17 cellular contexts compared by ENCODE assay signal in genomic region chr6:119294984-119295383, GRCh38. TPM values are rescaled to one million over a fixed set of nuclear protein-coding genes. Genes with fewer than 3 reads are reported as not detected.
DNase-seq lines count a peak whose midpoint lies in the region; ATAC-seq and TF ChIP-seq lines count a peak whose summit lies in the region.
"Had no signal": no experiment of that assay in that cellular context is flagged by ENCODE, and none has a peak within 500 bp of the region (broad histone marks: within the 10 kb centered on the region; RNA-seq: fewer than 3 reads in every experiment).

No MANE protein-coding gene starts in this region.

- H3K4me1 ChIP-seq in MM.1S (ENCODE audit: low read length) (no peaks in the 10 kb centered on the region), H9 (ENCODE audit: insufficient read depth, low read length) (peaks cover 2% of the 10 kb centered on the region; the same call in 1 of the 2 replicates)

- H3K27me3 ChIP-seq in MM.1S (replicated peaks; ENCODE audit: insufficient read depth, low read length) (no peaks in the 10 kb centered on the region), H9 (ENCODE audit: insufficient read depth, low read length) (no peaks in the 10 kb centered on the region)
- H3K27me3 ChIP-seq: tibial artery had no signal

- intact Hi-C loops in activated T-helper 2 cell treated with anti-CD3 and anti-CD28 coated beads, Interferon-gamma antibody, Interleukin-2, Interleukin-4, amounts not matched to agents 10 μg/mL and 5 μg/mL and 100 μg/mL, durations not matched to agents 14 hours and 24 hours and 36 hours (cut with micrococcal nuclease): loop anchor here (1.0 kb wide), 1 partner anchor 19 kb away; no protein-coding TSS in a partner anchor

- H2BK12ac ChIP-seq in H9 (ENCODE audit: insufficient read length, low read depth, low read length): no peak overlapping the region

- ATAC-seq in GM18867 (IDR thresholded peaks at IDR 0.05; ENCODE audit: unreplicated experiment) (peak; percentile 75), GM21381 (IDR thresholded peaks at IDR 0.05; ENCODE audit: unreplicated experiment) (peak; percentile 70), HG03097 (IDR thresholded peaks at IDR 0.05; ENCODE audit: low FRiP score, unreplicated experiment) (peak; percentile 82)

- no peak overlapping the region for H3K23ac ChIP-seq in H9 (ENCODE audit: insufficient read length, low read depth, low read length)

- no peak overlapping the region for H2BK20ac ChIP-seq in H9 (ENCODE audit: low read depth, low read length, poor library complexity, severe bottlenecking)

- H2AK5ac ChIP-seq in H9 (ENCODE audit: insufficient read length, low read length): no peak overlapping the region

- peaks cover 33% of the 10 kb centered on the region for H3K4me1 Mint-ChIP-seq in activated T-helper 2 cell treated with anti-CD3 and anti-CD28 coated beads, Interferon-gamma antibody, Interleukin-2, Interleukin-4, amounts not matched to agents 10 μg/mL and 5 μg/mL and 100 μg/mL, durations not matched to agents 14 hours and 24 hours and 36 hours (ENCODE audit: low read depth)
- H3K4me1 Mint-ChIP-seq in H9: peaks cover 19 to 21% of the 10 kb centered on the region in 2 experiments

- H3K4me2 ChIP-seq in MM.1S (ENCODE audit: low read depth, low read length) (no peak overlapping the region), H9 (ENCODE audit: insufficient read depth, insufficient read length, low read length) (no peak overlapping the region)

- no peaks in the 10 kb centered on the region for H3F3A ChIP-seq in MM.1S (ENCODE audit: insufficient read depth, low read length)

- no peak overlapping the region for H4K5ac ChIP-seq in H9 (ENCODE audit: insufficient read length, low read depth, low read length)

- H3K9ac ChIP-seq in MM.1S (ENCODE audit: low read length) (no peak overlapping the region), H9 (ENCODE audit: extremely low read depth, insufficient read length, low read length) (no peak overlapping the region)

- no peaks in the 10 kb centered on the region for H3K9me3 Mint-ChIP-seq in activated T-helper 2 cell treated with anti-CD3 and anti-CD28 coated beads, Interferon-gamma antibody, Interleukin-2, Interleukin-4, amounts not matched to agents 10 μg/mL and 5 μg/mL and 100 μg/mL, durations not matched to agents 14 hours and 24 hours and 36 hours
- no peaks in the 10 kb centered on the region for H3K9me3 Mint-ChIP-seq in H9
- H3K9me3 Mint-ChIP-seq: CD4-positive, CD25-positive, alpha-beta regulatory T cell had no signal

- no peak overlapping the region for H4K8ac ChIP-seq in H9 (replicated peaks; ENCODE audit: insufficient read length, low read depth, low read length)

- no peak overlapping the region for H3T11ph ChIP-seq in H9 (ENCODE audit: low read length)

- H3K56ac ChIP-seq in H9 (ENCODE audit: insufficient read length, low read depth, low read length): no peak overlapping the region

- H3K4me3 Mint-ChIP-seq in activated T-helper 2 cell treated with anti-CD3 and anti-CD28 coated beads, Interferon-gamma antibody, Interleukin-2, Interleukin-4, amounts not matched to agents 10 μg/mL and 5 μg/mL and 100 μg/mL, durations not matched to agents 14 hours and 24 hours and 36 hours (ENCODE audit: low read depth): no peak overlapping the region
- H3K4me3 Mint-ChIP-seq in H9: no peak overlapping the region
- H3K4me3 Mint-ChIP-seq: CD4-positive, CD25-positive, alpha-beta regulatory T cell had no signal

- peaks cover 76% of the 10 kb centered on the region for H3K79me2 ChIP-seq in MM.1S (ENCODE audit: low read length)
- no peaks in the 10 kb centered on the region for H3K79me2 ChIP-seq in H9 (ENCODE audit: insufficient read depth, low read length)

- H2AFZ ChIP-seq in MM.1S (ENCODE audit: low read length) (no peak overlapping the region), H9 (ENCODE audit: low read length) (no peak overlapping the region)

- no peak overlapping the region for H3K4me3 ChIP-seq in MM.1S (ENCODE audit: low read length)
- H3K4me3 ChIP-seq: tibial artery had no signal

- H3K9me3 ChIP-seq in MM.1S (replicated peaks; ENCODE audit: insufficient read depth, low read length) (no peaks in the 10 kb centered on the region), H9 (ENCODE audit: control insufficient read depth, low read depth, low read length) (no peaks in the 10 kb centered on the region)
- H3K9me3 ChIP-seq: tibial artery had no signal

- no peaks in the 10 kb centered on the region for H3K9me2 ChIP-seq in MM.1S (replicated peaks; ENCODE audit: insufficient read depth, low read length)

- H3K79me1 ChIP-seq in H9 (ENCODE audit: insufficient read depth, low read depth, low read length, poor library complexity, severe bottlenecking): no peaks in the 10 kb centered on the region

- no peak overlapping the region for H2BK120ac ChIP-seq in H9 (ENCODE audit: low read depth, low read length, poor library complexity, severe bottlenecking)

- no peaks in the 10 kb centered on the region for H3K27me3 Mint-ChIP-seq in activated T-helper 2 cell treated with anti-CD3 and anti-CD28 coated beads, Interferon-gamma antibody, Interleukin-2, Interleukin-4, amounts not matched to agents 10 μg/mL and 5 μg/mL and 100 μg/mL, durations not matched to agents 14 hours and 24 hours and 36 hours (ENCODE audit: low read depth)
- no peaks in the 10 kb centered on the region for H3K27me3 Mint-ChIP-seq in H9 (ENCODE audit: low read depth)
- H3K27me3 Mint-ChIP-seq: CD4-positive, CD25-positive, alpha-beta regulatory T cell had no signal

- H2BK15ac ChIP-seq in H9 (ENCODE audit: low read depth, low read length): no peak overlapping the region

- H3K18ac ChIP-seq in H9 (ENCODE audit: insufficient read length, low read depth, low read length): no peak overlapping the region

- peak overlapping the region; percentile 65 for H3K27ac Mint-ChIP-seq in activated T-helper 2 cell treated with anti-CD3 and anti-CD28 coated beads, Interferon-gamma antibody, Interleukin-2, Interleukin-4, amounts not matched to agents 10 μg/mL and 5 μg/mL and 100 μg/mL, durations not matched to agents 14 hours and 24 hours and 36 hours
- H3K27ac Mint-ChIP-seq in H9: no peak overlapping the region
- H3K27ac Mint-ChIP-seq: CD4-positive, CD25-positive, alpha-beta regulatory T cell had no signal

- no CpG with 5 or more reads among the region's 4 CpGs for WGBS in H9 (ENCODE audit: extremely low coverage, insufficient read length, low lambda C conversion rate)

- peaks cover 3% of the 10 kb centered on the region; the same call in 1 of the 2 replicates for H3K36me3 ChIP-seq in MM.1S (replicated peaks; ENCODE audit: insufficient read depth, low read length)

- no peak overlapping the region for H2BK5ac ChIP-seq in H9 (ENCODE audit: insufficient read length, low read length)

- H3K4ac ChIP-seq in H9 (ENCODE audit: low read depth, low read length): no peak overlapping the region

- DNase-seq in activated T-helper 2 cell treated with anti-CD3 and anti-CD28 coated beads, Interferon-gamma antibody, Interleukin-2, Interleukin-4, amounts not matched to agents 10 μg/mL and 5 μg/mL and 100 μg/mL, durations not matched to agents 14 hours and 24 hours and 36 hours (ENCODE audit: low spot score): no peak
- no peak for DNase-seq in cortex of kidney (lab: John Stamatoyannopoulos, UW)
- DNase-seq in stimulated activated CD4-positive, alpha-beta T cell treated with anti-CD3 and anti-CD28 coated beads, Interleukin-2, amount 100 ng/mL, for 48 hours: no peak
- DNase-seq in MM.1S: no peak
- no peak for DNase-seq in H9
- DNase-seq: amniotic stem cell, dermis blood vessel endothelial cell, NCI-H1092, NCI-H510A treated with DMSO at 0.1 percent for 48 hours, occipital lobe, small intestine, T1000, tibial artery had no signal

- H3K14ac ChIP-seq in H9 (ENCODE audit: insufficient read depth, low read length): no peak overlapping the region

- no peaks in the 10 kb centered on the region for H3K23me2 ChIP-seq in H9 (ENCODE audit: insufficient read length, low read depth, low read length, poor library complexity, severe bottlenecking)

- H4K91ac ChIP-seq in H9 (ENCODE audit: insufficient read length, low read depth, low read length): no peak overlapping the region

- H3K36me3 Mint-ChIP-seq in activated T-helper 2 cell treated with anti-CD3 and anti-CD28 coated beads, Interferon-gamma antibody, Interleukin-2, Interleukin-4, amounts not matched to agents 10 μg/mL and 5 μg/mL and 100 μg/mL, durations not matched to agents 14 hours and 24 hours and 36 hours (ENCODE audit: low read depth): peaks cover 52% of the 10 kb centered on the region
- no peaks in the 10 kb centered on the region for H3K36me3 Mint-ChIP-seq in H9 (ENCODE audit: insufficient read depth in 1 of 3, low read depth in 3 of 3)

- H3K27ac ChIP-seq in MM.1S (ENCODE audit: low read length) (no peak overlapping the region), H9 (ENCODE audit: insufficient read length, low read depth, low read length) (no peak overlapping the region)
- H3K27ac ChIP-seq: tibial artery had no signal

- TF ChIP-seq CTCF in MM.1S (IDR thresholded peaks at IDR 0.05; ENCODE audit: low read length): no peak
- TF ChIP-seq CTCF in H9 (conservative IDR thresholded peaks at IDR 0.05): no peak

- no peaks in the 10 kb centered on the region for H4K20me1 ChIP-seq in MM.1S (ENCODE audit: insufficient read depth, low read length)
- no peaks in the 10 kb centered on the region for H4K20me1 ChIP-seq in H9 (ENCODE audit: control insufficient read depth, insufficient read depth, insufficient read length)

RNA-seq across cellular contexts. Expression of gene MAN1A1, which starts 54.6 kb away (rescaled TPM):
- 43.8 and 45.0 TPM in 2 replicates for total RNA-seq in activated T-helper 2 cell treated with anti-CD3 and anti-CD28 coated beads, Interferon-gamma antibody, Interleukin-2, Interleukin-4, amounts not matched to agents 10 μg/mL and 5 μg/mL and 100 μg/mL, durations not matched to agents 14 hours and 24 hours and 36 hours
- 1.6 and 1.9 TPM in 2 replicates for total RNA-seq in H9 (2021)

Comparison
In these comparisons a context has a peak if more than half of its experiments do, and no peak if none do; other contexts are left out.
1. RNA of gene MAN1A1, which starts 54.6 kb away (total RNA-seq): 43.8 to 45.0 TPM in activated T-helper 2 cell treated with anti-CD3 and anti-CD28 coated beads, Interferon-gamma antibody, Interleukin-2, Interleukin-4, amounts not matched to agents 10 μg/mL and 5 μg/mL and 100 μg/mL, durations not matched to agents 14 hours and 24 hours and 36 hours; 1.6 to 1.9 TPM in H9; every median in the first group is over 10 times any median in the second.
2. Peak in every context shown above with its lines, with median percentiles within 50 percentile points of each other: ATAC-seq.